Comparison of ENCODE assay signal across 24 cellular contexts in genomic region chr2:96436416-96436815, GRCh38.
"Had no signal": no experiment of that assay in that cellular context is flagged by ENCODE, and none has a peak within 500 bp of the region (broad histone marks: within the 10 kb centered on the region; RNA-seq: fewer than 3 reads in every experiment).

No MANE protein-coding gene starts in this region.

- H3K4me3 ChIP-seq: MG63 had no signal

- H3K27me3 ChIP-seq: MG63 had no signal

- FAIRE-seq: HepG2 had no signal

- H3K4me2 ChIP-seq: SK-N-SH had no signal

- DNase-seq: IMR-90, Karpas-422, KG1, MG63, NCI-H1092, NCI-H1105 treated with DMSO at 0.1 percent for 48 hours, NCI-H1417 treated with DMSO at 0.1 percent for 48 hours, NCI-H146, NCI-H1694 treated with DMSO at 0.1 percent for 48 hours, NCI-H1930, NCI-H2081, NCI-H2107, NCI-H2227 treated with DMSO at 0.1 percent for 48 hours, NCI-H524, NCI-H69, NCI-H774, PC-3, SHP77, SK-N-SH, SW 1271, T-cell had no signal

- H3K9ac ChIP-seq: SK-N-SH had no signal

- H3K27ac ChIP-seq: RWPE1 had no signal

- H3K9me3 ChIP-seq: MG63, SK-N-SH had no signal

- ATAC-seq: HepG2, Panc1, PC-3, T-cell had no signal

- H3K36me3 ChIP-seq: MG63 had no signal
